Comparison of ENCODE assay signal across 15 cellular contexts in the genomic region with DNA sequence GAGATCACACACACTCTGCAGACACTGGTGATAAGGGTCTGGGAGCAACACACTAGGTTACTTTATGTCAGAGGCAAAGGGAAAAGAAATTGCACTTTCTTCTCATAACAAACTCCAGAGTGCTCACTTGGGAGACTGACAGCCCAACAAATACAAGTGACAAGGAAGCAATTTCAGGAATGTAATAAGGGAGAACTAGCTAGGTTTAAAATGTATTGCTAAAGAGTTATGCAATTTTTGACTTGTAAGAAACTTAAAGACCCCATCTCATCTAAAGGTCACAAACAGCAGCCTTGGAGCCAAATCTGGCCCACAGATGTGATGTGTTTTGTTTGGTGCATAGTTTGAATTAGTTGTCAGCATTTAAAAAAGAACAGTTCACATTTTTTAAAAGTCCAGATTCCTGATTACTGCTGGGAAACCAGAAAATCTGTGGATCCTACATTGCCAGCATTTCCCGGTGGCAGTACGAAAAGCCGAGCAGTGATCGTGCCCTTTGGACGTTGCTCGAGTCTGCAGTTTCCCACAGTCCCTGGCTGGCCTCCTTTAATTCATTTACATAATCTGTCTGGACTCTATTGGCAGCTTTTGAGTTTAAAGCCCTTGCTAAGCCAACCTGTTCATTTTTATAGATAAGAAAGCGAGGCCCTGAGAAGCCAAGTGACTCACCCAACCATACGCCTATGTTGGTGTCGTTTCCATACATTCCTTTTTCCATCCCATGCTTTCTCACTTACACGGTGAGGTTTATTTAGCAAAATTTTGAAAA. TPM values are rescaled to one million over a fixed set of nuclear protein-coding genes. Genes with fewer than 3 reads are reported as not detected.
DNase-seq lines count a peak whose midpoint lies in the region; ATAC-seq, FAIRE-seq and TF ChIP-seq lines count a peak whose summit lies in the region.
"Had no signal": no experiment of that assay in that cellular context is flagged by ENCODE, and none has a peak within 500 bp of the region (broad histone marks: within the 10 kb centered on the region; RNA-seq: fewer than 3 reads in every experiment).

No MANE protein-coding gene starts in this region.

- no peaks in the 10 kb centered on the region for H3K79me2 ChIP-seq in H9 (ENCODE audit: insufficient read depth, low read length)
- no peaks in the 10 kb centered on the region for H3K79me2 ChIP-seq in K562 (ENCODE audit: control insufficient read depth, insufficient read depth, low read length)
- no peaks in the 10 kb centered on the region for H3K79me2 ChIP-seq in smooth muscle cell (ENCODE audit: low read depth)

- H3K9me3 ChIP-seq in H9 (ENCODE audit: control insufficient read depth, low read depth, low read length) (no peaks in the 10 kb centered on the region), K562 (replicated peaks; ENCODE audit: control insufficient read depth, insufficient read depth, low read depth, low read length) (no peaks in the 10 kb centered on the region), kidney (ENCODE audit: control insufficient read depth in 1 of 2, low read length in 2 of 2) (no peaks in the 10 kb centered on the region), smooth muscle cell (replicated peaks; ENCODE audit: low read depth) (no peaks in the 10 kb centered on the region), tibial nerve (no peaks in the 10 kb centered on the region), uterus (no peaks in the 10 kb centered on the region)
- H3K9me3 ChIP-seq: gastroesophageal sphincter had no signal

- no peak overlapping the region for H2BK20ac ChIP-seq in H9 (ENCODE audit: low read depth, low read length, poor library complexity, severe bottlenecking)

- H3K36me3 ChIP-seq in K562 (ENCODE audit: control insufficient read depth, insufficient read depth, low read length) (no peaks in the 10 kb centered on the region), kidney (ENCODE audit: control insufficient read depth in 1 of 2, insufficient read depth in 2 of 2, low read length in 2 of 2) (no peaks in the 10 kb centered on the region), smooth muscle cell (ENCODE audit: low read depth) (no peaks in the 10 kb centered on the region), tibial nerve (no peaks in the 10 kb centered on the region), uterus (no peaks in the 10 kb centered on the region)
- H3K36me3 ChIP-seq: gastroesophageal sphincter had no signal

- H3K9ac ChIP-seq in H9 (ENCODE audit: extremely low read depth, insufficient read length, low read length) (no peak overlapping the region), K562 (ENCODE audit: insufficient read depth in 1 of 2, low read depth in 2 of 2, low read length in 2 of 2) (no peak overlapping the region), kidney (ENCODE audit: low read length in 2 of 2) (no peak overlapping the region), smooth muscle cell (ENCODE audit: low read depth) (no peak overlapping the region)

- H4K20me1 ChIP-seq in H9 (ENCODE audit: control insufficient read depth, insufficient read depth, insufficient read length) (no peaks in the 10 kb centered on the region), K562 (replicated peaks; ENCODE audit: control insufficient read depth, insufficient read depth, low read length) (no peaks in the 10 kb centered on the region), smooth muscle cell (ENCODE audit: low read depth) (no peaks in the 10 kb centered on the region)

- H3K4me1 Mint-ChIP-seq in H9, result peaks cover 70 to 79% of the 10 kb centered on the region in 2 experiments

- H4K91ac ChIP-seq in H9 (ENCODE audit: insufficient read length, low read depth, low read length), result no peak overlapping the region

- no peak overlapping the region for H3K4ac ChIP-seq in H9 (ENCODE audit: low read depth, low read length)

- H3K4me2 ChIP-seq in H9 (ENCODE audit: insufficient read depth, insufficient read length, low read length), result no peak overlapping the region
- no peak overlapping the region for H3K4me2 ChIP-seq in K562 (ENCODE audit: insufficient read depth, low read length)
- H3K4me2 ChIP-seq in smooth muscle cell, result peak overlapping the region; percentile 76

- H2BK15ac ChIP-seq in H9 (ENCODE audit: low read depth, low read length), result no peak overlapping the region

- no TSS peak for BruUV-seq in K562 (replicated peaks; lab: Mats Ljungman, UMichigan)

- TF ChIP-seq CTCF in H9 (conservative IDR thresholded peaks at IDR 0.05), result no peak
- no peak for TF ChIP-seq CTCF in K562 (IDR thresholded peaks at IDR 0.05 in 2 of 3, conservative IDR thresholded peaks at IDR 0.05 in 1 of 3; ENCODE audit: insufficient read depth in 2 of 3, low read depth in 1 of 3, low read length in 3 of 3)
- no peak for TF ChIP-seq CTCF in kidney (IDR thresholded peaks at IDR 0.05; ENCODE audit: borderline replicate concordance, extremely low read depth, insufficient read depth)
- no peak for TF ChIP-seq CTCF in smooth muscle cell (IDR thresholded peaks at IDR 0.05; ENCODE audit: borderline replicate concordance, insufficient read depth, poor library complexity, severe bottlenecking)
- no peak for TF ChIP-seq CTCF in tibial nerve (IDR thresholded peaks at IDR 0.05)
- no peak for TF ChIP-seq CTCF in uterus (IDR thresholded peaks at IDR 0.05)

- H3K14ac ChIP-seq in H9 (ENCODE audit: insufficient read depth, low read length), result no peak overlapping the region

- peaks cover 7 to 15% of the 10 kb centered on the region in 2 experiments for H3K9me3 Mint-ChIP-seq in H9

- no peak overlapping the region for H4K8ac ChIP-seq in H9 (replicated peaks; ENCODE audit: insufficient read length, low read depth, low read length)

- H3K23me2 ChIP-seq in H9 (ENCODE audit: insufficient read length, low read depth, low read length, poor library complexity, severe bottlenecking), result no peaks in the 10 kb centered on the region

- peak overlapping the region; percentile 67 for H3K27ac ChIP-seq in H9 (ENCODE audit: insufficient read length, low read depth, low read length)
- no peak overlapping the region for H3K27ac ChIP-seq in K562 (ENCODE audit: extremely low read depth, low read depth, low read length)
- H3K27ac ChIP-seq in kidney (ENCODE audit: low read depth in 2 of 2, low read length in 2 of 2), result peak overlapping the region; percentile 65 to 72
- peak overlapping the region; percentile 57 for H3K27ac ChIP-seq in smooth muscle cell (ENCODE audit: low read depth)
- no peak overlapping the region for H3K27ac ChIP-seq in tibial nerve
- peak overlapping the region in 1 of 2 donors; percentile 5 for H3K27ac ChIP-seq in uterus
- H3K27ac ChIP-seq: gastroesophageal sphincter had no signal

- H3K4me3 ChIP-seq in K562, result no peak overlapping the region
- H3K4me3 ChIP-seq in kidney (ENCODE audit: low read length in 2 of 2), result no peak overlapping the region
- peak overlapping the region; percentile 20 for H3K4me3 ChIP-seq in smooth muscle cell
- H3K4me3 ChIP-seq in tibial nerve, result no peak overlapping the region
- no peak overlapping the region for H3K4me3 ChIP-seq in uterus
- H3K4me3 ChIP-seq: gastroesophageal sphincter had no signal

- ATAC-seq in K562, result no peak
- ATAC-seq in HG03135 (IDR thresholded peaks at IDR 0.05; ENCODE audit: unreplicated experiment), result no peak
- ATAC-seq: gastroesophageal sphincter had no signal

- H3K27me3 Mint-ChIP-seq in H9 (ENCODE audit: low read depth), result no peaks in the 10 kb centered on the region

- no peak overlapping the region for H4K5ac ChIP-seq in H9 (ENCODE audit: insufficient read length, low read depth, low read length)

- TF ChIP-seq POLR2A in K562 (conservative IDR thresholded peaks at IDR 0.05), result no peak
- no peak for TF ChIP-seq POLR2A in tibial nerve (IDR thresholded peaks at IDR 0.05)
- no peak for TF ChIP-seq POLR2A in uterus (IDR thresholded peaks at IDR 0.05)

- H3K27ac Mint-ChIP-seq in H9, result peak overlapping the region; percentile 8 to 100 (median 92); a peak in 6 of 7 replicates

- TF ChIP-seq EP300 in K562 (IDR thresholded peaks at IDR 0.05; ENCODE audit: low read length), result no peak
- no peak for TF ChIP-seq EP300 in tibial nerve (IDR thresholded peaks at IDR 0.05)

- intact Hi-C loops in K562 (cut with micrococcal nuclease), result no loop called here
- intact Hi-C loops in kidney (cut with DNase I), result no loop called here
- intact Hi-C loops in uterus (cut with DNase I; ENCODE audit: low total_unique reads), result no loop called here

- POLR2A ChIA-PET in K562 (lab: Yijun Ruan, JAX), result no interaction called here

- no peak overlapping the region for H2BK120ac ChIP-seq in H9 (ENCODE audit: low read depth, low read length, poor library complexity, severe bottlenecking)

- H2AFZ ChIP-seq in H9 (ENCODE audit: low read length), result no peak overlapping the region
- H2AFZ ChIP-seq in K562 (ENCODE audit: low read depth, low read length), result 0 out of 2 replicates have a peak overlapping the region, but pooled peaks have one; percentile 31
- H2AFZ ChIP-seq in smooth muscle cell (ENCODE audit: low read depth), result no peak overlapping the region

- peaks cover 0 to 6% (median 4%) of the 10 kb centered on the region in 3 experiments; a peak in 5 of 7 replicates for H3K36me3 Mint-ChIP-seq in H9 (ENCODE audit: insufficient read depth in 1 of 3, low read depth in 3 of 3)

- in situ Hi-C loops in K562 (cut with MboI), result no loop called here

- no peak overlapping the region for H3K23ac ChIP-seq in H9 (ENCODE audit: insufficient read length, low read depth, low read length)

- peak overlapping the region; percentile 21 for H2AK5ac ChIP-seq in H9 (ENCODE audit: insufficient read length, low read length)

- no peak overlapping the region for H3T11ph ChIP-seq in H9 (ENCODE audit: low read length)

- no CpG with 5 or more reads among the region's 10 CpGs for WGBS in H9 (ENCODE audit: extremely low coverage, insufficient read length, low lambda C conversion rate)
- 19% methylated on average over 10 of the region's 10 CpGs for WGBS in K562 (ENCODE audit: insufficient coverage, low coverage, missing lambda C conversion rate)
- WGBS in smooth muscle cell (ENCODE audit: low lambda C conversion rate), result 4% methylated on average over 10 of the region's 10 CpGs
- WGBS in tibial nerve, 2 donors, result 40 to 43% methylated on average over 10 of the region's 10 CpGs

- FAIRE-seq in K562 (lab: Jason Lieb, UNC) (no peak), kidney (lab: Jason Lieb, UNC) (peak; percentile 45)

- no peak for TF ChIP-seq RAD21 in K562 (CRISPR knock-in tag; conservative IDR thresholded peaks at IDR 0.05 in 1 of 2, IDR thresholded peaks at IDR 0.05 in 1 of 2)

- no peak overlapping the region for H2BK12ac ChIP-seq in H9 (ENCODE audit: insufficient read length, low read depth, low read length)

- CTCF ChIA-PET in K562 (lab: Yijun Ruan, JAX; ENCODE audit: low intra/inter-chr PET ratio), result no interaction called here

- H3K56ac ChIP-seq in H9 (ENCODE audit: insufficient read length, low read depth, low read length), result no peak overlapping the region

- peaks cover 25% of the 10 kb centered on the region for H3F3A ChIP-seq in smooth muscle cell (ENCODE audit: low read depth)

- no peak overlapping the region for H3K4me3 Mint-ChIP-seq in H9

- H3K27me3 ChIP-seq in H9 (ENCODE audit: insufficient read depth, low read length) (no peaks in the 10 kb centered on the region), K562 (ENCODE audit: control insufficient read depth in 2 of 2, insufficient read depth in 2 of 2, low read length in 2 of 2) (no peaks in the 10 kb centered on the region), smooth muscle cell (ENCODE audit: low read depth) (no peaks in the 10 kb centered on the region), tibial nerve (no peaks in the 10 kb centered on the region), uterus (no peaks in the 10 kb centered on the region)
- H3K27me3 ChIP-seq: gastroesophageal sphincter had no signal

- H3K18ac ChIP-seq in H9 (ENCODE audit: insufficient read length, low read depth, low read length), result no peak overlapping the region

- no peaks in the 10 kb centered on the region for H3K9me1 ChIP-seq in K562 (ENCODE audit: control insufficient read depth, insufficient read depth, low read length)

- DNase-seq in H9 (no peak), K562 (ENCODE audit: extremely low read depth in 1 of 4, low spot score in 3 of 4) (no peak), kidney (no peak), smooth muscle cell (lab: John Stamatoyannopoulos, UW; ENCODE audit: unreplicated experiment) (no peak), tibial nerve (ENCODE audit: low spot score in 2 of 2) (no peak), uterus (no peak)
- no peak for DNase-seq in activated T-cell treated with anti-CD3 and anti-CD28 coated beads, Interleukin-2, amount 50 U/mL, for 48 hours
- DNase-seq: activated CD4-positive, alpha-beta T cell treated with anti-CD3 and anti-CD28 coated beads, Interleukin-2, amount 50 U/mL, for 1 hour; activated naive CD4-positive, alpha-beta T cell treated with Interleukin-2 at 50 U/mL for 16 hours; Kasumi-1; OCI-M1; posterior cingulate gyrus; stimulated activated naive CD4-positive, alpha-beta T cell treated with Interleukin-2 at 50 U/mL for 16 hours had no signal

- peaks cover 14% of the 10 kb centered on the region; the same call in 1 of the 2 replicates for H3K4me1 ChIP-seq in H9 (ENCODE audit: insufficient read depth, low read length)
- H3K4me1 ChIP-seq in K562 (replicated peaks in 1 of 2; ENCODE audit: control insufficient read depth in 2 of 2, insufficient read depth in 2 of 2, low read length in 2 of 2), result peaks cover 0 to 8% of the 10 kb centered on the region in 2 experiments; a peak in 2 of 5 replicates
- peaks cover 3 to 4% of the 10 kb centered on the region in 2 donors for H3K4me1 ChIP-seq in kidney (ENCODE audit: control insufficient read depth in 1 of 2, insufficient read depth in 1 of 2, low read depth in 1 of 2, low read length in 2 of 2)
- H3K4me1 ChIP-seq in smooth muscle cell (ENCODE audit: low read depth), result peaks cover 18% of the 10 kb centered on the region
- peaks cover 0 to 12% (median 2%) of the 10 kb centered on the region in 4 donors for H3K4me1 ChIP-seq in tibial nerve
- no peaks in the 10 kb centered on the region for H3K4me1 ChIP-seq in uterus

- H3K79me1 ChIP-seq in H9 (ENCODE audit: insufficient read depth, low read depth, low read length, poor library complexity, severe bottlenecking), result no peaks in the 10 kb centered on the region

- no peak overlapping the region for H2BK5ac ChIP-seq in H9 (ENCODE audit: insufficient read length, low read length)

RNA-seq across cellular contexts. Expression of gene ETV6, which starts 42.0 kb away (rescaled TPM):
- total RNA-seq in H9 (2021) (25.2 and 28.7 TPM in 2 replicates), K562 (2014; rRNA removed) (3.4 and 4.6 TPM in 2 replicates), K562 (2014; rRNA removed; fragmentation: Illumina TruSeq; extraction: Trizol) (4.1 and 5.1 TPM in 2 replicates), K562 (2015; rRNA removed; fragmentation: Illumina TruSeq; extraction: Trizol) (6.4 and 6.6 TPM in 2 replicates), K562 (2021) (10.6 and 12.7 TPM in 2 replicates), kidney (59.8 TPM), smooth muscle cell (21.9 and 23.8 TPM in 2 replicates), tibial nerve (10 to 100 TPM in 1 of 4 donors, 1 to 10 TPM in 3; 6.7 to 14.1 (median 8.3) TPM), uterus (10 to 100 TPM in 1 of 4 donors, 1 to 10 TPM in 3; 7.6 to 45.5 (median 8.2) TPM)
- 9.4 and 9.8 TPM in 2 replicates for total RNA-seq in K562 (2011; cell fraction: chromatin; rRNA removed; ENCODE audit: low replicate concordance)
- total RNA-seq in K562 (2011; cell fraction: nucleolus; rRNA removed), result 5.7 and 6.3 TPM in 2 replicates
- total RNA-seq in K562 (2011; cell fraction: nucleoplasm; rRNA removed), result 4.8 and 14.7 TPM in 2 replicates
- polyA plus RNA-seq in K562 (2011; rRNA removed) (3.1 and 3.9 TPM in 2 replicates), K562 (2014; fragmentation: Illumina TruSeq; extraction: Trizol) (5.6 and 5.8 TPM in 2 replicates), K562 (2014; fragmentation: Nextera tagmentation; extraction: Ambion mirVana) (1 to 10 TPM in 1 of 2 experiments, under 1 TPM in 1; 0.81 to 1.8 TPM), K562 (2014; rRNA removed) (3.9 and 4.1 TPM in 2 replicates), kidney (ENCODE audit: insufficient read depth, low read depth, low replicate concordance) (5.2 TPM), smooth muscle cell (11.5 and 19.8 TPM in 2 replicates)
- 2.1 and 2.9 TPM in 2 replicates for polyA plus RNA-seq in K562 (2011; cell fraction: cytosol; rRNA removed)
- 5.8 and 8.2 TPM in 2 replicates for polyA plus RNA-seq in K562 (2011; cell fraction: nucleus; rRNA removed)
- 4.0 and 5.5 TPM in 2 replicates for polyA plus RNA-seq in K562 (2012)
- polyA minus RNA-seq in K562 (2011; rRNA and poly(A)+ RNA removed), result 7.4 and 7.5 TPM in 2 replicates
- polyA minus RNA-seq in K562 (2011; cell fraction: cytosol; rRNA and poly(A)+ RNA removed), result 4.9 and 5.4 TPM in 2 replicates
- 9.3 and 15.8 TPM in 2 replicates for polyA minus RNA-seq in K562 (2011; cell fraction: nucleus; rRNA and poly(A)+ RNA removed)

Comparison
In these comparisons a context has a peak if more than half of its experiments do, and no peak if none do; other contexts are left out.
1. H3K27ac ChIP-seq: peak in H9 (single experiment), kidney (2 of 2) and smooth muscle cell (single experiment); none in K562 (single experiment) and tibial nerve (0 of 4).